In the genomic region with DNA sequence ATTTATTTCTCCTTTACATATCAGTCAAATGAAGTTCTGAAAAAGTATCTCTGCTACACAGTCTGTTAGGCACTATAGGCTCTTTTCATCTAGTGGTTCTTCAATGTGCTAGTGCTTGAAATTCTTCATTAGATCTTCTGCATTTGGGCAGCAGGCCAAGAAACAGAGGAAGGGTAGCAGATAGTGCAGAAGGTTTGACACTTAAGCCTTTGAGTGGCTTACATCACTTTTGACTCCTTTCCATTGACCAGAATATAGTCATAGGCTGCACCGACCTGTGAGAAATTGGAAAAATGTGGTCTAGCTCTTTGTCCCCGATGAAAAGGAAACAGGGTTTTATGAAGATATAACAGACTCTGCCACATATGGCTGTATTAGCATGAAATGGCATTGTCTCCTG, we compare ENCODE assay signal across 18 cellular contexts.
DNase-seq lines count a peak whose midpoint lies in the region; ATAC-seq and TF ChIP-seq lines count a peak whose summit lies in the region.
"Had no signal": no experiment of that assay in that cellular context is flagged by ENCODE, and none has a peak within 500 bp of the region (broad histone marks: within the 10 kb centered on the region; RNA-seq: fewer than 3 reads in every experiment).

No MANE protein-coding gene starts in this region.

- H3K27ac Mint-ChIP-seq in activated CD4-positive, alpha-beta T cell treated with anti-CD3 and anti-CD28 coated beads for 36 hours: peak overlapping the region; percentile 20
- H3K27ac Mint-ChIP-seq: CD4-positive, CD25-positive, alpha-beta regulatory T cell had no signal

- no peak for DNase-seq in activated CD4-positive, alpha-beta T cell treated with anti-CD3 and anti-CD28 coated beads for 36 hours
- DNase-seq in activated CD4-positive, alpha-beta T cell treated with anti-CD3 and anti-CD28 coated beads for 1 hour: no peak
- DNase-seq in HK-2 (ENCODE audit: unreplicated experiment) (peak; percentile 10), RPMI7951 (ENCODE audit: low read depth) (peak; percentile 18), iris pigment epithelial cell (ENCODE audit: low read depth) (peak; percentile 29), GM03348 (ENCODE audit: low spot score) (no peak), mammary epithelial cell (no peak)
- DNase-seq: BE2C; CD4-positive, CD25-positive, alpha-beta regulatory T cell; COR-L47; DMS 273 treated with DMSO at 0.1 percent for 48 hours; KG1; MV-4-11; NCI-H187; NCI-H510A; NCI-H774; PC-9 had no signal

- CTCF ChIA-PET in activated CD4-positive, alpha-beta T cell treated with anti-CD3 and anti-CD28 coated beads for 36 hours (lab: Charles Lee): interaction anchor here (0.7 to 1.1 kb wide), 2 partner anchors 10 to 268 kb away, joined by 3 to 5 read pairs; no protein-coding TSS in a partner anchor
- CTCF ChIA-PET in mammary epithelial cell (lab: Charles Lee; ENCODE audit: low non-redundant PET): no interaction called here

- H3K4me1 Mint-ChIP-seq in activated CD4-positive, alpha-beta T cell treated with anti-CD3 and anti-CD28 coated beads for 36 hours: peaks cover 60% of the 10 kb centered on the region

- dilution Hi-C loops in mammary epithelial cell (cut with HindIII; ENCODE audit: low sequenced_read_pairs): no loop called here

- no peaks in the 10 kb centered on the region for H3K27me3 ChIP-seq in mammary epithelial cell (ENCODE audit: insufficient read depth, low read length)
- H3K27me3 ChIP-seq: BE2C had no signal

- H3K36me3 Mint-ChIP-seq in activated CD4-positive, alpha-beta T cell treated with anti-CD3 and anti-CD28 coated beads for 36 hours (ENCODE audit: low read depth): peaks cover 8% of the 10 kb centered on the region
- H3K36me3 Mint-ChIP-seq: CD4-positive, CD25-positive, alpha-beta regulatory T cell had no signal

- peaks cover 11% of the 10 kb centered on the region for H3K9me3 Mint-ChIP-seq in activated CD4-positive, alpha-beta T cell treated with anti-CD3 and anti-CD28 coated beads for 36 hours (ENCODE audit: low read depth)

- POLR2A ChIA-PET in activated CD4-positive, alpha-beta T cell treated with anti-CD3 and anti-CD28 coated beads for 36 hours (lab: Charles Lee): interaction anchor here (1.4 kb wide), 1 partner anchor 9 kb away, joined by 6 read pairs; no protein-coding TSS in a partner anchor

- H3K4me2 ChIP-seq in mammary epithelial cell (ENCODE audit: insufficient read depth, low read depth, low read length): no peak overlapping the region
- H3K4me2 ChIP-seq: PC-9 had no signal

- no peak overlapping the region for H2AFZ ChIP-seq in mammary epithelial cell (ENCODE audit: low read depth, low read length)
- H2AFZ ChIP-seq: PC-9 had no signal

- H3K4me3 Mint-ChIP-seq in activated CD4-positive, alpha-beta T cell treated with anti-CD3 and anti-CD28 coated beads for 36 hours: no peak overlapping the region
- H3K4me3 Mint-ChIP-seq: CD4-positive, CD25-positive, alpha-beta regulatory T cell had no signal

- H3K4me3 ChIP-seq in mammary epithelial cell (replicated peaks in 1 of 3; ENCODE audit: insufficient read depth in 1 of 3, low read depth in 2 of 3, low read length in 3 of 3): no peak overlapping the region
- H3K4me3 ChIP-seq: PC-9 had no signal

- H3K9ac ChIP-seq in mammary epithelial cell (ENCODE audit: insufficient read depth, low read length): no peak overlapping the region

- no peaks in the 10 kb centered on the region for H3K9me3 ChIP-seq in mammary epithelial cell (replicated peaks; ENCODE audit: insufficient read depth, low read length)
- H3K9me3 ChIP-seq: BE2C had no signal

- no TSS peak for BruUV-seq in mammary epithelial cell (replicated peaks; lab: Mats Ljungman, UMichigan)

- H3K27me3 Mint-ChIP-seq in activated CD4-positive, alpha-beta T cell treated with anti-CD3 and anti-CD28 coated beads for 36 hours: peaks cover 2% of the 10 kb centered on the region
- H3K27me3 Mint-ChIP-seq: CD4-positive, CD25-positive, alpha-beta regulatory T cell had no signal

- intact Hi-C loops in activated CD4-positive, alpha-beta T cell treated with anti-CD3 and anti-CD28 coated beads for 36 hours (cut with DNase I, micrococcal nuclease): loop anchor here in 1 of 2 experiments (5.0 kb wide), 2 partner anchors 48 to 357 kb away; no protein-coding TSS in a partner anchor
- intact Hi-C loops in mammary epithelial cell (cut with micrococcal nuclease): no loop called here

- no peaks in the 10 kb centered on the region for H3K79me2 ChIP-seq in mammary epithelial cell (ENCODE audit: insufficient read depth, low read length)

- ATAC-seq in activated CD4-positive, alpha-beta T cell treated with anti-CD3 and anti-CD28 coated beads for 36 hours: no peak
- no peak for ATAC-seq in GM19395 (IDR thresholded peaks at IDR 0.05; ENCODE audit: unreplicated experiment)

- peaks cover 22% of the 10 kb centered on the region for H3K4me1 ChIP-seq in mammary epithelial cell (ENCODE audit: insufficient read depth, low read length)
- H3K4me1 ChIP-seq: BE2C had no signal

- TF ChIP-seq CTCF in mammary epithelial cell (conservative IDR thresholded peaks at IDR 0.05 in 1 of 2, IDR thresholded peaks at IDR 0.05 in 1 of 2; ENCODE audit: extremely low read depth in 1 of 2, insufficient read depth in 1 of 2, low read depth in 1 of 2, low read length in 2 of 2): no peak

- H3K36me3 ChIP-seq in mammary epithelial cell (ENCODE audit: insufficient read depth, low read length): no peaks in the 10 kb centered on the region
- H3K36me3 ChIP-seq: BE2C had no signal

- WGBS in mammary epithelial cell (ENCODE audit: low coverage, missing lambda C conversion rate): 81% methylated on average over 2 of the region's 2 CpGs

- no peaks in the 10 kb centered on the region for H4K20me1 ChIP-seq in mammary epithelial cell (ENCODE audit: insufficient read depth, low read length)

- in situ Hi-C loops in mammary epithelial cell (cut with MboI; ENCODE audit: low sequenced_read_pairs in 2 of 2): no loop called here

- no peak overlapping the region for H3K27ac ChIP-seq in mammary epithelial cell (ENCODE audit: insufficient read depth, low read depth, low read length)
- H3K27ac ChIP-seq: PC-9 had no signal

Comparison
In these comparisons a context has a peak if more than half of its experiments do, and no peak if none do; other contexts are left out.
1. DNase-seq: peak in HK-2 (single experiment), RPMI7951 (single experiment) and iris pigment epithelial cell (single experiment); none in activated CD4-positive, alpha-beta T cell treated with anti-CD3 and anti-CD28 coated beads for 36 hours (single experiment), activated CD4-positive, alpha-beta T cell treated with anti-CD3 and anti-CD28 coated beads for 1 hour (single experiment), GM03348 (single experiment) and mammary epithelial cell (single experiment).